In the genomic region with DNA sequence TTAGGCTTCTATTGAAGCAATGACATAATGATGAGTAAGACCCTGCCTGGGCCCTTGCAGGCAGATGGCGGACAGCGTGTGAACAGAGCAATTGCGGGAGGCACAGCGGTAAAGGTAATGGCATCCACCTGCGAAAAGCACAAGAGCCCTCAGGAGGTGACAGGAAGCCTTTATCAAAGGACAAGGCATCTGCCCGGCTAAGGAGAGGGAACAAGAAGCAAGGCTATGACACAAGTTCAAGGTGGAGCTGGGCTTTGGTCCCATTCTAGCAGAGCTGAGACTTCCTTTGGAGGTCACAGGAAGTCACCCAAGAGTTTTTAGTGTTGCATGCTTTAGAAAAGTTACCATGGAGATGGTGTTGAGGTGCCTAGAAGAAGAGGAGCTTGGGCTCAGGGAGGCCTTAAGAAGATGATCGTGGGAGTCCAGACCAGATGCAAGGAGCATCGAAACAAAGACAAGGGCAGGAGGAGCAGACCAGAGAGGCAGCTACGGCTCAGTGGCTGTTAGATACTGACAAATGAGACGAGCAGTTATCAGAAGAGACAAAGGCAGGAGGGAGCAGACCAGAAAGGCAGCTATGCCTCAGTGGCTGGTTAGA, we compare ENCODE assay signal across 14 cellular contexts. TPM values are rescaled to one million over a fixed set of nuclear protein-coding genes. Genes with fewer than 3 reads are reported as not detected.
DNase-seq lines count a peak whose midpoint lies in the region; ATAC-seq and TF ChIP-seq lines count a peak whose summit lies in the region.
"Had no signal": no experiment of that assay in that cellular context is flagged by ENCODE, and none has a peak within 500 bp of the region (broad histone marks: within the 10 kb centered on the region; RNA-seq: fewer than 3 reads in every experiment).

No MANE protein-coding gene starts in this region.

- no peak for DNase-seq in activated naive CD8-positive, alpha-beta T cell treated with anti-CD3 and anti-CD28 coated beads, Interleukin-2, amount 50 U/mL, for 24 hours
- peak in 1 of 2 donors; percentile 25 for DNase-seq in gastrocnemius medialis
- DNase-seq in epidermal melanocyte (ENCODE audit: insufficient read length, low spot score) = no peak
- no peak for DNase-seq in RKO (ENCODE audit: low spot score)
- DNase-seq in AG08395 (ENCODE audit: low spot score) = no peak
- DNase-seq: activated CD4-positive, alpha-beta T cell treated with anti-CD3 and anti-CD28 coated beads for 4 hours; activated gamma-delta T cell treated with Interleukin-2 at 50 U/mL for 16 hours; caudate nucleus; CD4-positive, alpha-beta memory T cell; erythroblast; NCI-H1105 treated with DMSO at 0.1 percent for 48 hours had no signal

- no peak for TF ChIP-seq POLR2A in gastrocnemius medialis (IDR thresholded peaks at IDR 0.05)

- no peak for TF ChIP-seq CTCF in gastrocnemius medialis (IDR thresholded peaks at IDR 0.05 in 4 of 5, conservative IDR thresholded peaks at IDR 0.05 in 1 of 5)

- H3K27me3 Mint-ChIP-seq in activated naive CD8-positive, alpha-beta T cell treated with anti-CD3 and anti-CD28 coated beads, Interleukin-2, amount 50 U/mL, for 24 hours = no peaks in the 10 kb centered on the region

- H3K27me3 ChIP-seq in gastrocnemius medialis = no peaks in the 10 kb centered on the region
- H3K27me3 ChIP-seq: suprapubic skin had no signal

- peak overlapping the region; percentile 37 to 67 (median 49) for H3K27ac ChIP-seq in gastrocnemius medialis
- H3K27ac ChIP-seq: suprapubic skin had no signal

- H3K4me3 ChIP-seq in gastrocnemius medialis = no peak overlapping the region
- H3K4me3 ChIP-seq: suprapubic skin had no signal

- H3K4me1 Mint-ChIP-seq in activated naive CD8-positive, alpha-beta T cell treated with anti-CD3 and anti-CD28 coated beads, Interleukin-2, amount 50 U/mL, for 24 hours = peaks cover 15% of the 10 kb centered on the region
- H3K4me1 Mint-ChIP-seq: CD4-positive, alpha-beta memory T cell had no signal

- peaks cover 2 to 5% of the 10 kb centered on the region in 2 donors for H3K4me1 ChIP-seq in gastrocnemius medialis

- in situ Hi-C loops in gastrocnemius medialis (cut with MboI; ENCODE audit: low sequenced_read_pairs in 4 of 4) = no loop called here

- no peaks in the 10 kb centered on the region for H3K36me3 ChIP-seq in gastrocnemius medialis
- H3K36me3 ChIP-seq: suprapubic skin had no signal

- ATAC-seq in GM21360 (IDR thresholded peaks at IDR 0.05; ENCODE audit: unreplicated experiment) = peak; percentile 65
- peak; percentile 53 for ATAC-seq in HG03103 (IDR thresholded peaks at IDR 0.05; ENCODE audit: low read depth, unreplicated experiment)
- no peak for ATAC-seq in activated naive CD8-positive, alpha-beta T cell treated with anti-CD3 and anti-CD28 coated beads, Interleukin-2, amount 50 U/mL, for 24 hours
- ATAC-seq in gastrocnemius medialis = peak in 1 of 2 donors; percentile 60

- H3K27ac Mint-ChIP-seq in activated naive CD8-positive, alpha-beta T cell treated with anti-CD3 and anti-CD28 coated beads, Interleukin-2, amount 50 U/mL, for 24 hours = peak overlapping the region; percentile 10
- H3K27ac Mint-ChIP-seq: CD4-positive, alpha-beta memory T cell had no signal

- H3K36me3 Mint-ChIP-seq in activated naive CD8-positive, alpha-beta T cell treated with anti-CD3 and anti-CD28 coated beads, Interleukin-2, amount 50 U/mL, for 24 hours (ENCODE audit: low read depth) = peaks cover 2% of the 10 kb centered on the region
- H3K36me3 Mint-ChIP-seq: CD4-positive, alpha-beta memory T cell had no signal

- no peak overlapping the region for H3K4me3 Mint-ChIP-seq in activated naive CD8-positive, alpha-beta T cell treated with anti-CD3 and anti-CD28 coated beads, Interleukin-2, amount 50 U/mL, for 24 hours
- H3K4me3 Mint-ChIP-seq: CD4-positive, alpha-beta memory T cell had no signal

- no peaks in the 10 kb centered on the region for H3K9me3 ChIP-seq in gastrocnemius medialis
- H3K9me3 ChIP-seq: suprapubic skin had no signal

- H3K9me3 Mint-ChIP-seq in activated naive CD8-positive, alpha-beta T cell treated with anti-CD3 and anti-CD28 coated beads, Interleukin-2, amount 50 U/mL, for 24 hours = peaks cover 6% of the 10 kb centered on the region

- intact Hi-C loops in gastrocnemius medialis (cut with DNase I; ENCODE audit: low total_unique reads) = no loop called here

RNA-seq across cellular contexts. Expression of a gene that starts 34.5 kb away (rescaled TPM):
- total RNA-seq in gastrocnemius medialis = 1 to 10 TPM; 1.4 to 7.0 (median 3.8) TPM
- total RNA-seq: CD4-positive, alpha-beta memory T cell had no signal

RNA-seq across cellular contexts. Expression of a gene that starts 35.0 kb away (rescaled TPM):
- under 1 TPM in 1 of 4 donors, not detected in 3; 0.07 TPM for total RNA-seq in gastrocnemius medialis
- total RNA-seq: CD4-positive, alpha-beta memory T cell had no signal
